ENCODE assay signal across 1 cellular context in the genomic region with DNA sequence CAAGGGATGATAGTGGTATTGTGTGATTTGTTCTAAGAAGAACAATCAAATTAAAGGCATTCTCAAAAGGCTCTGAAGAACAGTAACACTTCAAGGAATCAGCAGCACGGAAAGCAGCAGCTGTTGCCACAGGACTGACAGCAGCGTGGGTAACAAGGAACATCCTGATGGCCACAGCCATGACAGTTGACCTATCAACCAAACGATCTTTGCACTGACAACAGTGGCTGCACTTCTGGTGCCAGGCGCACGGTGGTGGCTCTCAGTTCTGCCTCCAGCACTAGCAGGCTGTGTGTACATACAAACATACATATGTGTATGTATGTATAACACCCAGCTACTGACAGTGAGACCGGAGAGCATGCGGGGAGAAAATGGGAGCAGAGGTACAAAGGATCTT.
TF ChIP-seq lines count a peak whose summit lies in the region.

No MANE protein-coding gene starts in this region.

TF ChIP-seq in HepG2, 621 proteins besides CTCF, POLR2A, EP300 and RAD21 (continued from another document and continues in another):
- no peak for TF ChIP-seq EZH2 (conservative IDR thresholded peaks at IDR 0.05; ENCODE audit: low read depth, low read length)
- no peak for TF ChIP-seq ZNF580 (CRISPR knock-in tag; IDR thresholded peaks at IDR 0.05; ENCODE audit: borderline replicate concordance, low read depth)
- TF ChIP-seq ZNF672 (CRISPR knock-in tag; IDR thresholded peaks at IDR 0.05) = no peak
- TF ChIP-seq ETV6 (CRISPR knock-in tag; conservative IDR thresholded peaks at IDR 0.05) = no peak
- TF ChIP-seq BRD4 (CRISPR knock-in tag; IDR thresholded peaks at IDR 0.05) = no peak
- TF ChIP-seq ZNF558 (CRISPR knock-in tag; IDR thresholded peaks at IDR 0.05; ENCODE audit: borderline replicate concordance) = no peak
- no peak for TF ChIP-seq NFE2L1 (CRISPR knock-in tag; IDR thresholded peaks at IDR 0.05; ENCODE audit: borderline replicate concordance)
- TF ChIP-seq, protein P1, sequence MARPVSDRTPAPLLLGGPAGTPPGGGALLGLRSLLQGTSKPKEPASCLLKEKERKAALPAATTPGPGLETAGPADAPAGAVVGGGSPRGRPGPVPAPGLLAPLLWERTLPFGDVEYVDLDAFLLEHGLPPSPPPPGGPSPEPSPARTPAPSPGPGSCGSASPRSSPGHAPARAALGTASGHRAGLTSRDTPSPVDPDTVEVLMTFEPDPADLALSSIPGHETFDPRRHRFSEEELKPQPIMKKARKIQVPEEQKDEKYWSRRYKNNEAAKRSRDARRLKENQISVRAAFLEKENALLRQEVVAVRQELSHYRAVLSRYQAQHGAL (CRISPR knock-in tag; IDR thresholded peaks at IDR 0.05; ENCODE audit: not compliant biosample characterization) = no peak
- TF ChIP-seq, protein P2, sequence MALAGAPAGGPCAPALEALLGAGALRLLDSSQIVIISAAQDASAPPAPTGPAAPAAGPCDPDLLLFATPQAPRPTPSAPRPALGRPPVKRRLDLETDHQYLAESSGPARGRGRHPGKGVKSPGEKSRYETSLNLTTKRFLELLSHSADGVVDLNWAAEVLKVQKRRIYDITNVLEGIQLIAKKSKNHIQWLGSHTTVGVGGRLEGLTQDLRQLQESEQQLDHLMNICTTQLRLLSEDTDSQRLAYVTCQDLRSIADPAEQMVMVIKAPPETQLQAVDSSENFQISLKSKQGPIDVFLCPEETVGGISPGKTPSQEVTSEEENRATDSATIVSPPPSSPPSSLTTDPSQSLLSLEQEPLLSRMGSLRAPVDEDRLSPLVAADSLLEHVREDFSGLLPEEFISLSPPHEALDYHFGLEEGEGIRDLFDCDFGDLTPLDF (CRISPR knock-in tag; IDR thresholded peaks at IDR 0.05) = no peak
- TF ChIP-seq MEIS2 (CRISPR knock-in tag; IDR thresholded peaks at IDR 0.05) = 0 out of 2 replicates have a peak, but pooled peaks have one; percentile 27
- no peak for TF ChIP-seq ZBTB7A (CRISPR knock-in tag; IDR thresholded peaks at IDR 0.05)
- TF ChIP-seq NR2F1 (CRISPR knock-in tag; IDR thresholded peaks at IDR 0.05) = 0 out of 4 replicates have a peak, but pooled peaks of 1 of the 2 experiments have one; percentile 15
- TF ChIP-seq FOXK1 (CRISPR knock-in tag; IDR thresholded peaks at IDR 0.05; ENCODE audit: borderline replicate concordance, low read depth) = peak; percentile 15; the same call in 1 of the 2 replicates
- TF ChIP-seq ZNF121 (CRISPR knock-in tag; IDR thresholded peaks at IDR 0.05) = no peak
- TF ChIP-seq ZFP36L1 (CRISPR knock-in tag; IDR thresholded peaks at IDR 0.05) = no peak
- no peak for TF ChIP-seq MYPOP (CRISPR knock-in tag; IDR thresholded peaks at IDR 0.05)
- TF ChIP-seq ZNF30 (CRISPR knock-in tag; IDR thresholded peaks at IDR 0.05) = no peak
- TF ChIP-seq ZNF34 (CRISPR knock-in tag; IDR thresholded peaks at IDR 0.05; ENCODE audit: borderline replicate concordance) = no peak
- no peak for TF ChIP-seq SRF (IDR thresholded peaks at IDR 0.05; ENCODE audit: low read depth, low read length)
- TF ChIP-seq, protein P3, sequence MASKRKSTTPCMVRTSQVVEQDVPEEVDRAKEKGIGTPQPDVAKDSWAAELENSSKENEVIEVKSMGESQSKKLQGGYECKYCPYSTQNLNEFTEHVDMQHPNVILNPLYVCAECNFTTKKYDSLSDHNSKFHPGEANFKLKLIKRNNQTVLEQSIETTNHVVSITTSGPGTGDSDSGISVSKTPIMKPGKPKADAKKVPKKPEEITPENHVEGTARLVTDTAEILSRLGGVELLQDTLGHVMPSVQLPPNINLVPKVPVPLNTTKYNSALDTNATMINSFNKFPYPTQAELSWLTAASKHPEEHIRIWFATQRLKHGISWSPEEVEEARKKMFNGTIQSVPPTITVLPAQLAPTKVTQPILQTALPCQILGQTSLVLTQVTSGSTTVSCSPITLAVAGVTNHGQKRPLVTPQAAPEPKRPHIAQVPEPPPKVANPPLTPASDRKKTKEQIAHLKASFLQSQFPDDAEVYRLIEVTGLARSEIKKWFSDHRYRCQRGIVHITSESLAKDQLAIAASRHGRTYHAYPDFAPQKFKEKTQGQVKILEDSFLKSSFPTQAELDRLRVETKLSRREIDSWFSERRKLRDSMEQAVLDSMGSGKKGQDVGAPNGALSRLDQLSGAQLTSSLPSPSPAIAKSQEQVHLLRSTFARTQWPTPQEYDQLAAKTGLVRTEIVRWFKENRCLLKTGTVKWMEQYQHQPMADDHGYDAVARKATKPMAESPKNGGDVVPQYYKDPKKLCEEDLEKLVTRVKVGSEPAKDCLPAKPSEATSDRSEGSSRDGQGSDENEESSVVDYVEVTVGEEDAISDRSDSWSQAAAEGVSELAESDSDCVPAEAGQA (IDR thresholded peaks at IDR 0.05; ENCODE audit: low read depth) = no peak
- TF ChIP-seq, protein P3 (CRISPR knock-in tag; IDR thresholded peaks at IDR 0.05; ENCODE audit: borderline replicate concordance) = no peak
- no peak for TF ChIP-seq ZNF570 (CRISPR knock-in tag; IDR thresholded peaks at IDR 0.05; ENCODE audit: borderline replicate concordance)
- TF ChIP-seq, protein P4, sequence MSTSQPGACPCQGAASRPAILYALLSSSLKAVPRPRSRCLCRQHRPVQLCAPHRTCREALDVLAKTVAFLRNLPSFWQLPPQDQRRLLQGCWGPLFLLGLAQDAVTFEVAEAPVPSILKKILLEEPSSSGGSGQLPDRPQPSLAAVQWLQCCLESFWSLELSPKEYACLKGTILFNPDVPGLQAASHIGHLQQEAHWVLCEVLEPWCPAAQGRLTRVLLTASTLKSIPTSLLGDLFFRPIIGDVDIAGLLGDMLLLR (CRISPR knock-in tag; IDR thresholded peaks at IDR 0.05) = no peak
- TF ChIP-seq NBN (conservative IDR thresholded peaks at IDR 0.05) = no peak
- TF ChIP-seq GATAD2A (CRISPR knock-in tag; IDR thresholded peaks at IDR 0.05) = no peak
- TF ChIP-seq TOPORS (CRISPR knock-in tag; IDR thresholded peaks at IDR 0.05) = no peak
- TF ChIP-seq ZNF749 (CRISPR knock-in tag; IDR thresholded peaks at IDR 0.05; ENCODE audit: borderline replicate concordance) = no peak
- TF ChIP-seq, protein P5, sequence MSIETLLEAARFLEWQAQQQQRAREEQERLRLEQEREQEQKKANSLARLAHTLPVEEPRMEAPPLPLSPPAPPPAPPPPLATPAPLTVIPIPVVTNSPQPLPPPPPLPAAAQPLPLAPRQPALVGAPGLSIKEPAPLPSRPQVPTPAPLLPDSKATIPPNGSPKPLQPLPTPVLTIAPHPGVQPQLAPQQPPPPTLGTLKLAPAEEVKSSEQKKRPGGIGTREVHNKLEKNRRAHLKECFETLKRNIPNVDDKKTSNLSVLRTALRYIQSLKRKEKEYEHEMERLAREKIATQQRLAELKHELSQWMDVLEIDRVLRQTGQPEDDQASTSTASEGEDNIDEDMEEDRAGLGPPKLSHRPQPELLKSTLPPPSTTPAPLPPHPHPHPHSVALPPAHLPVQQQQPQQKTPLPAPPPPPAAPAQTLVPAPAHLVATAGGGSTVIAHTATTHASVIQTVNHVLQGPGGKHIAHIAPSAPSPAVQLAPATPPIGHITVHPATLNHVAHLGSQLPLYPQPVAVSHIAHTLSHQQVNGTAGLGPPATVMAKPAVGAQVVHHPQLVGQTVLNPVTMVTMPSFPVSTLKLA (IDR thresholded peaks at IDR 0.05) = no peak
- peak; percentile 78 for TF ChIP-seq ZBTB38 (CRISPR knock-in tag; IDR thresholded peaks at IDR 0.05)
- no peak for TF ChIP-seq ZNF383 (CRISPR knock-in tag; IDR thresholded peaks at IDR 0.05; ENCODE audit: borderline replicate concordance)
- peak; percentile 51; the same call in 1 of the 2 replicates for TF ChIP-seq ZNF687 (CRISPR knock-in tag; IDR thresholded peaks at IDR 0.05)
- no peak for TF ChIP-seq STAG1 (CRISPR knock-in tag; IDR thresholded peaks at IDR 0.05)
- no peak for TF ChIP-seq ZNF354B (CRISPR knock-in tag; IDR thresholded peaks at IDR 0.05)
- no peak for TF ChIP-seq NRL (CRISPR knock-in tag; IDR thresholded peaks at IDR 0.05; ENCODE audit: borderline replicate concordance)
- no peak for TF ChIP-seq NFYB (CRISPR knock-in tag; IDR thresholded peaks at IDR 0.05)
- TF ChIP-seq HDAC2 (CRISPR knock-in tag; IDR thresholded peaks at IDR 0.05) = no peak; the same call in 1 of the 2 replicates
- TF ChIP-seq ZNF878 (CRISPR knock-in tag; IDR thresholded peaks at IDR 0.05) = no peak
- TF ChIP-seq, protein P6, sequence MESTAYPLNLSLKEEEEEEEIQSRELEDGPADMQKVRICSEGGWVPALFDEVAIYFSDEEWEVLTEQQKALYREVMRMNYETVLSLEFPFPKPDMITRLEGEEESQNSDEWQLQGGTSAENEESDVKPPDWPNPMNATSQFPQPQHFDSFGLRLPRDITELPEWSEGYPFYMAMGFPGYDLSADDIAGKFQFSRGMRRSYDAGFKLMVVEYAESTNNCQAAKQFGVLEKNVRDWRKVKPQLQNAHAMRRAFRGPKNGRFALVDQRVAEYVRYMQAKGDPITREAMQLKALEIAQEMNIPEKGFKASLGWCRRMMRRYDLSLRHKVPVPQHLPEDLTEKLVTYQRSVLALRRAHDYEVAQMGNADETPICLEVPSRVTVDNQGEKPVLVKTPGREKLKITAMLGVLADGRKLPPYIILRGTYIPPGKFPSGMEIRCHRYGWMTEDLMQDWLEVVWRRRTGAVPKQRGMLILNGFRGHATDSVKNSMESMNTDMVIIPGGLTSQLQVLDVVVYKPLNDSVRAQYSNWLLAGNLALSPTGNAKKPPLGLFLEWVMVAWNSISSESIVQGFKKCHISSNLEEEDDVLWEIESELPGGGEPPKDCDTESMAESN (CRISPR knock-in tag; conservative IDR thresholded peaks at IDR 0.05) = no peak
- TF ChIP-seq ZEB1 (IDR thresholded peaks at IDR 0.05; ENCODE audit: insufficient replicate concordance, low read depth) = no peak
- no peak for TF ChIP-seq PTBP1 (IDR thresholded peaks at IDR 0.05; ENCODE audit: low read depth, low read length, poor library complexity, severe bottlenecking)
- no peak for TF ChIP-seq ZNF260 (CRISPR knock-in tag; IDR thresholded peaks at IDR 0.05; ENCODE audit: borderline replicate concordance, low read depth)
- no peak for TF ChIP-seq ZNF605 (CRISPR knock-in tag; IDR thresholded peaks at IDR 0.05)
- TF ChIP-seq, protein P7, sequence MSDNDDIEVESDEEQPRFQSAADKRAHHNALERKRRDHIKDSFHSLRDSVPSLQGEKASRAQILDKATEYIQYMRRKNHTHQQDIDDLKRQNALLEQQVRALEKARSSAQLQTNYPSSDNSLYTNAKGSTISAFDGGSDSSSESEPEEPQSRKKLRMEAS (IDR thresholded peaks at IDR 0.05) = no peak
- TF ChIP-seq ARHGAP35 (CRISPR knock-in tag; IDR thresholded peaks at IDR 0.05; ENCODE audit: borderline replicate concordance) = no peak
- TF ChIP-seq CBX1 (IDR thresholded peaks at IDR 0.05; ENCODE audit: low read depth) = no peak
- no peak for TF ChIP-seq KDM5B (CRISPR knock-in tag; IDR thresholded peaks at IDR 0.05; ENCODE audit: borderline replicate concordance)
- TF ChIP-seq NCOA1 (CRISPR knock-in tag; IDR thresholded peaks at IDR 0.05) = no peak
- no peak for TF ChIP-seq ZNF44 (CRISPR knock-in tag; IDR thresholded peaks at IDR 0.05)
